In the genomic region with DNA sequence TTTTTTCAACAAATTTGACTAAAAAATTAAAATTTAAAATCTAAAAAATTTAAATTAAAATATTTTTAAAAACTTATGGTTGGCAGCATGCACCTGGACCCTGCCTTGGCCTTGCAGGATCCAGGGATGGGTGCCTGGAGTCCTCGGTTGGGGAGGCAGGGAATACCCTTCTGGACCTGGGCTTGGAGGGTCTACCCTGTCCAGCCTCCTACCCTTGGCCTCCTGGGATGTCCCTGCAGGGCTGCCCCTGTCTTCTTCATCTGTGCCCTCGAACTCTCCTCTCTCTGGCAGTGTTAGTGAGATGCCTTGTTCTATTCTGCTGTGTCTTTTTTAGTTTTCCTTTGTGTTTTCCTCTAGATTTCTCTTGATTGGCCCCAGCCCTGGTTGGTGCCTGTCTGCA, we compare ENCODE assay signal across 25 cellular contexts.
"Had no signal": no experiment of that assay in that cellular context is flagged by ENCODE, and none has a peak within 500 bp of the region (broad histone marks: within the 10 kb centered on the region; RNA-seq: fewer than 3 reads in every experiment).

No MANE protein-coding gene starts in this region.

- H3K36me3 ChIP-seq: ascending aorta, breast epithelium, MG63, SJSA1 had no signal

- H3K4me2 ChIP-seq: SK-N-SH had no signal

- H3K4me3 ChIP-seq: ascending aorta, body of pancreas, breast epithelium, MG63, SJSA1 had no signal

- H3K27ac ChIP-seq: ascending aorta, body of pancreas, breast epithelium, SJSA1 had no signal

- H3K9me3 ChIP-seq: body of pancreas, MG63, SJSA1, SK-N-SH had no signal

- DNase-seq: activated CD4-positive, alpha-beta T cell treated with anti-CD3 and anti-CD28 coated beads, Interleukin-2, amount 10 ng/mL, durations not matched to agents 7 days and 5 days; activated CD4-positive, alpha-beta T cell treated with anti-CD3 and anti-CD28 coated beads, Interleukin-2, amount 50 U/mL, for 48 hours; activated CD8-positive, alpha-beta T cell treated with anti-CD3 and anti-CD28 coated beads, Interleukin-2, amount 10 ng/mL, durations not matched to agents 7 days and 5 days; activated gamma-delta T cell; activated naive CD4-positive, alpha-beta T cell treated with Interleukin-2 at 50 U/mL for 16 hours; activated naive CD8-positive, alpha-beta T cell treated with anti-CD3 and anti-CD28 coated beads, Interleukin-2, amount 10 ng/mL, durations not matched to agents 7 days and 5 days; activated T-cell treated with anti-CD3 and anti-CD28 coated beads, Interleukin-2, amount 50 U/mL, for 24 hours; amygdala; body of pancreas; caudate nucleus; MG63; NCI-H1048; NCI-H1105 treated with DMSO at 0.1 percent for 48 hours; NCI-H1436; NCI-H1694; NCI-H1930; NCI-H2081 treated with DMSO at 0.1 percent for 48 hours; NCI-H345; NCI-H524 treated with DMSO at 0.1 percent for 48 hours; SHP77 treated with DMSO at 0.1 percent for 48 hours; SK-N-SH had no signal

- H3K4me1 ChIP-seq: body of pancreas had no signal

- H3K9ac ChIP-seq: SK-N-SH had no signal

- H3K27me3 ChIP-seq: ascending aorta, body of pancreas, breast epithelium, MG63, SJSA1 had no signal

- ATAC-seq: activated CD8-positive, alpha-beta T cell treated with anti-CD3 and anti-CD28 coated beads, Interleukin-2, amount 10 ng/mL, durations not matched to agents 7 days and 5 days; body of pancreas; Panc1 had no signal
